9 cellular contexts compared by ENCODE assay signal in genomic region chr16:56637814-56638750, GRCh38. TPM values are rescaled to one million over a fixed set of nuclear protein-coding genes. Genes with fewer than 3 reads are reported as not detected.
DNase-seq lines count a peak whose midpoint lies in the region; ATAC-seq and TF ChIP-seq lines count a peak whose summit lies in the region.
"Had no signal": no experiment of that assay in that cellular context is flagged by ENCODE, and none has a peak within 500 bp of the region (broad histone marks: within the 10 kb centered on the region; RNA-seq: fewer than 3 reads in every experiment).

Gene MT1A (plus strand): TSS chr16:56638666. CDS start chr16:56638739, 73 bp downstream.

- H3K4me3 ChIP-seq in Peyer's patch, result peak within 1 kb of the TSS; percentile 12 to 63 (median 38)
- peak within 1 kb of the TSS; percentile 12 to 71 (median 47) for H3K4me3 ChIP-seq in esophagus squamous epithelium
- H3K4me3 ChIP-seq in mucosa of stomach (ENCODE audit: low read length), result peak within 1 kb of the TSS; percentile 22

- H3K4me1 ChIP-seq in Peyer's patch (peaks cover 0 to 29% (median 2%) of the 10 kb centered on the region in 4 donors), esophagus squamous epithelium (peaks cover 11 to 52% (median 20%) of the 10 kb centered on the region in 3 donors), mucosa of stomach (ENCODE audit: control insufficient read depth, insufficient read depth, low read length) (peaks cover 43% of the 10 kb centered on the region)

- CTCF ChIA-PET in GM10248 (lab: Yijun Ruan, JAX), result no interaction called here

- WGBS in esophagus squamous epithelium, 2 donors, result 17 to 33% methylated on average over 21 to 26 of the region's 68 CpGs

- intact Hi-C loops in esophagus squamous epithelium (cut with DNase I), result no loop called here

- TF ChIP-seq CTCF in Peyer's patch (IDR thresholded peaks at IDR 0.05) (no peak), esophagus squamous epithelium (IDR thresholded peaks at IDR 0.05) (no peak), GM10248 (IDR thresholded peaks at IDR 0.05; ENCODE audit: control extremely low read depth, extremely low read depth, low read depth, missing control alignments) (no peak)

- DNase-seq in AG20443 (ENCODE audit: low spot score) (peak; percentile 92), Peyer's patch (peak in 2 of 3 donors; percentile 82 to 91), esophagus squamous epithelium (lab: John Stamatoyannopoulos, UW) (no peak), GM10248 (ENCODE audit: extremely low spot score) (no peak)

- ATAC-seq in GM21528 (IDR thresholded peaks at IDR 0.05; ENCODE audit: low FRiP score, unreplicated experiment) (no peak), GM18502 (IDR thresholded peaks at IDR 0.05; ENCODE audit: poor library complexity, unreplicated experiment) (no peak), GM21717 (IDR thresholded peaks at IDR 0.05; ENCODE audit: unreplicated experiment) (no peak)

- H3K27me3 ChIP-seq in Peyer's patch (peaks cover 0 to 11% of the 10 kb centered on the region in 2 donors), esophagus squamous epithelium (peaks cover 3 to 97% (median 9%) of the 10 kb centered on the region in 4 donors), mucosa of stomach (ENCODE audit: control insufficient read depth, insufficient read depth, low read length) (peaks cover 43% of the 10 kb centered on the region)

- no peaks in the 10 kb centered on the region for H3K9me3 ChIP-seq in Peyer's patch
- no peaks in the 10 kb centered on the region for H3K9me3 ChIP-seq in esophagus squamous epithelium
- no peaks in the 10 kb centered on the region for H3K9me3 ChIP-seq in mucosa of stomach (ENCODE audit: control insufficient read depth, low read length)

- H3K27ac ChIP-seq in Peyer's patch (peak within 1 kb of the TSS in 3 of 4 donors; percentile 19 to 73 (median 48)), esophagus squamous epithelium (peak within 1 kb of the TSS; percentile 32 to 85 (median 66))

- TF ChIP-seq POLR2A in Peyer's patch (IDR thresholded peaks at IDR 0.05), result peak in 1 of 2 donors; percentile 29
- TF ChIP-seq POLR2A in esophagus squamous epithelium (IDR thresholded peaks at IDR 0.05), result peak in 1 of 4 donors; percentile 42

- no peaks in the 10 kb centered on the region for H3K36me3 ChIP-seq in Peyer's patch
- H3K36me3 ChIP-seq in esophagus squamous epithelium, result no peaks in the 10 kb centered on the region
- no peaks in the 10 kb centered on the region for H3K36me3 ChIP-seq in mucosa of stomach (ENCODE audit: control insufficient read depth, insufficient read depth, low read length)

- POLR2A ChIA-PET in GM10248 (lab: Yijun Ruan, JAX), result no interaction called here

- H3K9ac ChIP-seq in mucosa of stomach (ENCODE audit: low read length), result peak within 1 kb of the TSS; percentile 58

RNA-seq across cellular contexts. Expression of gene MT1A, which starts in this region (rescaled TPM):
- total RNA-seq in Peyer's patch, result 100 to 1,000 TPM in 1 of 4 donors, not detected in 3; 102 TPM
- total RNA-seq in esophagus squamous epithelium, result 10 to 100 TPM in 1 of 4 donors, 1 to 10 TPM in 2, not detected in 1; 3.3 to 34.2 (median 5.3) TPM
- total RNA-seq: temporal lobe had no signal

Comparison
In these comparisons a context has a peak if more than half of its experiments do, and no peak if none do; other contexts are left out.
1. DNase-seq: peak in AG20443 (single experiment) and Peyer's patch (2 of 3); none in esophagus squamous epithelium (single experiment) and GM10248 (single experiment).
2. Peak in every context shown above with its lines, with median percentiles within 50 percentile points of each other: H3K4me3 ChIP-seq.